ENCODE assay signal across 8 cellular contexts in genomic region chr1:183804916-183805734, GRCh38. TPM values are rescaled to one million over a fixed set of nuclear protein-coding genes. Genes with fewer than 3 reads are reported as not detected.
DNase-seq lines count a peak whose midpoint lies in the region; ATAC-seq and TF ChIP-seq lines count a peak whose summit lies in the region.

TSS of gene RGL1 (plus strand) at chr1:183805120. CDS start at chr1:183805298, 178 bp downstream.

- H3K9me3 ChIP-seq in NT2/D1 (ENCODE audit: insufficient read depth, low read length) (peaks cover 21% of the 10 kb centered on the region), heart left ventricle (peaks cover 0 to 25% (median 2%) of the 10 kb centered on the region in 12 donors), osteoblast (ENCODE audit: low read depth, low read length) (peaks cover 4% of the 10 kb centered on the region)

- H3K9ac ChIP-seq in NT2/D1 (ENCODE audit: insufficient read length, low read depth) = peak within 1 kb of the TSS; percentile 90

- H3K27ac ChIP-seq in heart left ventricle = peak within 1 kb of the TSS; percentile 33 to 86 (median 76)
- peak within 1 kb of the TSS; percentile 54 for H3K27ac ChIP-seq in osteoblast (ENCODE audit: low read depth, low read length)

- TF ChIP-seq POLR2A in heart left ventricle (IDR thresholded peaks at IDR 0.05) = peak in 1 of 2 donors; percentile 58

- H3K79me2 ChIP-seq in osteoblast (ENCODE audit: insufficient read depth, low read length) = peaks cover 15% of the 10 kb centered on the region

- peaks cover 9% of the 10 kb centered on the region for H3K27me3 ChIP-seq in NT2/D1 (ENCODE audit: insufficient read depth, insufficient read length)
- no peaks in the 10 kb centered on the region for H3K27me3 ChIP-seq in heart left ventricle
- no peaks in the 10 kb centered on the region for H3K27me3 ChIP-seq in osteoblast (ENCODE audit: insufficient read depth, low read length)

- DNase-seq in AG20443 (ENCODE audit: low spot score) = peak; percentile 85
- DNase-seq in NT2/D1 (ENCODE audit: low read depth, low spot score) = no peak
- DNase-seq in amniotic epithelial cell (ENCODE audit: low read depth) = peak; percentile 86
- peak; percentile 73 to 85 (median 78) for DNase-seq in heart left ventricle
- DNase-seq in osteoblast (ENCODE audit: insufficient read length, low spot score, missing footprints) = peak; percentile 80

- intact Hi-C loops in heart left ventricle (cut with DNase I) = loop anchor here in 5 of 10 donors (5.0 to 10.0 kb wide), 6 partner anchors 67 to 150 kb away; partner anchors contain the start of gene APOBEC4 (in 1 of the 5)

- no peak for TF ChIP-seq CTCF in heart left ventricle (IDR thresholded peaks at IDR 0.05)
- TF ChIP-seq CTCF in osteoblast (IDR thresholded peaks at IDR 0.05; ENCODE audit: extremely low read depth, low read depth, low read length) = no peak

- no peaks in the 10 kb centered on the region for H4K20me1 ChIP-seq in osteoblast (ENCODE audit: insufficient read depth, low read length)

- H3K4me2 ChIP-seq in osteoblast (ENCODE audit: insufficient read depth, low read length) = peak within 1 kb of the TSS; percentile 83

- ATAC-seq in GM18858 (IDR thresholded peaks at IDR 0.05; ENCODE audit: unreplicated experiment) = peak; percentile 36
- peak; percentile 45 for ATAC-seq in HG03097 (IDR thresholded peaks at IDR 0.05; ENCODE audit: low FRiP score, unreplicated experiment)
- ATAC-seq in heart left ventricle = peak; percentile 76 to 95 (median 89)
- no peak for ATAC-seq in GM21367 (IDR thresholded peaks at IDR 0.05; ENCODE audit: unreplicated experiment)

- H3K4me1 ChIP-seq in NT2/D1 (ENCODE audit: insufficient read depth, insufficient read length) = no peaks in the 10 kb centered on the region
- peaks cover 0 to 50% (median 26%) of the 10 kb centered on the region in 12 donors for H3K4me1 ChIP-seq in heart left ventricle
- H3K4me1 ChIP-seq in osteoblast (ENCODE audit: insufficient read depth, low read length) = peaks cover 36% of the 10 kb centered on the region

- H3K4me3 ChIP-seq in NT2/D1 (ENCODE audit: insufficient read length, low read depth) (peak within 1 kb of the TSS; percentile 81), heart left ventricle (peak within 1 kb of the TSS; percentile 45 to 80 (median 66)), osteoblast (ENCODE audit: insufficient read depth, low read length) (peak within 1 kb of the TSS; percentile 73)

- WGBS in heart left ventricle, 4 donors = 1% methylated on average over 31 to 56 of the region's 56 CpGs

- H2AFZ ChIP-seq in osteoblast (ENCODE audit: low read length) = peak within 1 kb of the TSS; percentile 81

- H3K36me3 ChIP-seq in NT2/D1 (ENCODE audit: insufficient read depth, insufficient read length, low read length) (peaks cover 8% of the 10 kb centered on the region), heart left ventricle (peaks cover 0 to 16% (median 0%) of the 10 kb centered on the region in 9 donors), osteoblast (ENCODE audit: insufficient read depth, low read length) (no peaks in the 10 kb centered on the region)

RNA-seq across cellular contexts. Expression of gene RGL1, which starts in this region (rescaled TPM):
- total RNA-seq in heart left ventricle (10 to 100 TPM; 11.7 to 50.6 (median 15.9) TPM), osteoblast (24.6 and 25.3 TPM in 2 replicates)
- polyA plus RNA-seq in heart left ventricle = 1 to 10 TPM; 5.6 to 7.9 TPM
